In the genomic region with DNA sequence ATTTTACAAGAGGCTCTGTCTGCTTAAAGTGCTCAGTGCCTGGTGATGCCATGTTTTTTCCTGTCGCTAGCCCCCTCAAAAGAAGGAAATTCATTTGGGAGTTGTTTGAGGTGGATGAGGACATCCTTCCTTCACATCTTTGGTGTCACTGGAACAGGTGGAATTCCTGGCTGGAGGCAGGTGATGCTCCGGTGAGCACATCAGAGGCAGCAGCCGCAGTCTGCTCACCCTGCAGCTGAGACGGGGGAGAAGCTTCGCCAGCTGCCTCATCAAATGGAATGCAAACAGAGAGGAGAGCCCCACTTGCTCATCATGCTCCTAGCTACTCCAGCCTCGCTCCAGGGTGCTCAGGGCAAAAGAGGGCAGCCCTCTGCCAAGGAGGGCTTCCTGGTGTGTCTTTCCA, we compare ENCODE assay signal across 9 cellular contexts.
A peak's percentile ranks its signal among the peaks of the same experiment; 100 is the strongest.
DNase-seq lines count a peak whose midpoint lies in the region; ATAC-seq, FAIRE-seq and TF ChIP-seq lines count a peak whose summit lies in the region.
"Had no signal": no experiment of that assay in that cellular context is flagged by ENCODE, and none has a peak within 500 bp of the region (broad histone marks: within the 10 kb centered on the region; RNA-seq: fewer than 3 reads in every experiment).

No MANE protein-coding gene starts in this region.

- TF ChIP-seq POLR2A in heart left ventricle (IDR thresholded peaks at IDR 0.05): no peak

- H3K4me3 ChIP-seq in heart left ventricle: no peak overlapping the region
- no peak overlapping the region for H3K4me3 ChIP-seq in urinary bladder (ENCODE audit: low read depth, low read length)

- no peak for FAIRE-seq in D721Med (lab: Jason Lieb, UNC)

- no peak for ATAC-seq in heart left ventricle
- no peak for ATAC-seq in Right ventricle myocardium superior (ENCODE audit: poor library complexity)
- ATAC-seq in WTC11: no peak
- ATAC-seq in GM18519 (IDR thresholded peaks at IDR 0.05; ENCODE audit: low FRiP score, unreplicated experiment): no peak

- H3K27me3 Mint-ChIP-seq in WTC11 (ENCODE audit: low read depth): peaks cover 16% of the 10 kb centered on the region

- H3K27me3 ChIP-seq in heart left ventricle (no peaks in the 10 kb centered on the region), layer of hippocampus (ENCODE audit: control insufficient read depth, insufficient read depth, low read length) (no peaks in the 10 kb centered on the region)

- TF ChIP-seq CTCF in heart left ventricle (IDR thresholded peaks at IDR 0.05): peak in 1 of 12 donors; percentile 2
- no peak for TF ChIP-seq CTCF in WTC11 (IDR thresholded peaks at IDR 0.05)
- no peak for TF ChIP-seq CTCF in D721Med (IDR thresholded peaks at IDR 0.05; ENCODE audit: insufficient read depth, missing control alignments)

- no peak for DNase-seq in heart left ventricle
- no peak for DNase-seq in Right ventricle myocardium superior
- no peak for DNase-seq in WTC11 (ENCODE audit: low spot score)
- no peak for DNase-seq in activated CD8-positive, alpha-beta memory T cell treated with anti-CD3 and anti-CD28 coated beads for 24 hours
- no peak for DNase-seq in D721Med (ENCODE audit: insufficient read length, low spot score)

- 90 to 96% (median 91%) methylated on average over 4 to 6 of the region's 6 CpGs for WGBS in heart left ventricle, 4 donors
- WGBS in urinary bladder: 57% methylated on average over 6 of the region's 6 CpGs

- H3K4me1 ChIP-seq in heart left ventricle: peaks cover 0 to 35% (median 26%) of the 10 kb centered on the region in 12 donors
- H3K4me1 ChIP-seq in urinary bladder (ENCODE audit: insufficient read depth): peaks cover 1% of the 10 kb centered on the region

- no peaks in the 10 kb centered on the region for H3K9me3 ChIP-seq in heart left ventricle

- no peak overlapping the region for H3K4me3 Mint-ChIP-seq in WTC11
- H3K4me3 Mint-ChIP-seq: T-cell had no signal

- no peak overlapping the region for H3K27ac Mint-ChIP-seq in WTC11

- H3K27ac ChIP-seq in heart left ventricle: peak overlapping the region in 9 of 12 donors; percentile 1 to 81 (median 56)
- peak overlapping the region; percentile 49 for H3K27ac ChIP-seq in layer of hippocampus (ENCODE audit: low read depth, low read length)
- H3K27ac ChIP-seq in urinary bladder (ENCODE audit: low read depth): peak overlapping the region; percentile 67

- H3K36me3 ChIP-seq in heart left ventricle (no peaks in the 10 kb centered on the region), urinary bladder (ENCODE audit: insufficient read depth) (no peaks in the 10 kb centered on the region)

- no peaks in the 10 kb centered on the region for H3K9me3 Mint-ChIP-seq in WTC11
- H3K9me3 Mint-ChIP-seq: T-cell had no signal

- intact Hi-C loops in heart left ventricle (cut with DNase I): loop anchor here in 7 of 10 donors (2.0 to 10.0 kb wide), 8 partner anchors 70 to 420 kb away; partner anchors contain the start of gene UBL3 (in 3 of the 7)
- intact Hi-C loops in Right ventricle myocardium superior (cut with DNase I): no loop called here

- POLR2A ChIA-PET in WTC11 (lab: Charles Lee): interaction anchor here (0.6 to 1.0 kb wide), 2 partner anchors 79 to 190 kb away, joined by 4 to 5 read pairs; no protein-coding TSS in a partner anchor

- peaks cover 18% of the 10 kb centered on the region for H3K4me1 Mint-ChIP-seq in WTC11

- no peaks in the 10 kb centered on the region for H3K36me3 Mint-ChIP-seq in WTC11
- H3K36me3 Mint-ChIP-seq: T-cell had no signal

- CTCF ChIA-PET in WTC11 (lab: Charles Lee): interaction anchor here (0.6 to 2.8 kb wide), 26 partner anchors 10 to 416 kb away, joined by 3 to 24 read pairs (median 4); partner anchors contain the start of gene UBL3

TF ChIP-seq in WTC11, 78 proteins besides CTCF, POLR2A, EP300 and RAD21:
- TF ChIP-seq NR1H2 (CRISPR knock-in tag; IDR thresholded peaks at IDR 0.05) (no peak), CREB1 (CRISPR knock-in tag; IDR thresholded peaks at IDR 0.05) (0 out of 2 replicates have a peak, but pooled peaks have one; percentile 8)
